In genomic region chr3:9861201-9861600, GRCh38 we compare ENCODE assay signal across 25 cellular contexts. TPM values are rescaled to one million over a fixed set of nuclear protein-coding genes. Genes with fewer than 3 reads are reported as not detected.
DNase-seq lines count a peak whose midpoint lies in the region; ATAC-seq and TF ChIP-seq lines count a peak whose summit lies in the region.
"Had no signal": no experiment of that assay in that cellular context is flagged by ENCODE, and none has a peak within 500 bp of the region (broad histone marks: within the 10 kb centered on the region; RNA-seq: fewer than 3 reads in every experiment).

No MANE protein-coding gene starts in this region.

- CTCF ChIA-PET in HEK293 (lab: Yijun Ruan, JAX): interaction anchor here (0.7 kb wide), 1 partner anchor 12 kb away, joined by 3 read pairs; no protein-coding TSS in a partner anchor
- CTCF ChIA-PET in activated CD4-positive, alpha-beta T cell treated with anti-CD3 and anti-CD28 coated beads, Interleukin-2, amount 10 ng/mL, durations not matched to agents 7 days and 5 days (lab: Charles Lee): interaction anchor here (0.5 to 1.1 kb wide), 2 partner anchors 32 to 107 kb away, joined by 3 to 7 read pairs; no protein-coding TSS in a partner anchor

- H3K27ac ChIP-seq in HEK293 (ENCODE audit: extremely low read depth, low read depth, low read length): no peak overlapping the region
- H3K27ac ChIP-seq in trophoblast cell (ENCODE audit: low read depth, low read length): no peak overlapping the region
- H3K27ac ChIP-seq: BLaER1, SJSA1 had no signal

- no peak overlapping the region for H3K27ac Mint-ChIP-seq in activated CD4-positive, alpha-beta T cell treated with anti-CD3 and anti-CD28 coated beads, Interleukin-2, amount 10 ng/mL, durations not matched to agents 7 days and 5 days

- H3K4me2 ChIP-seq in trophoblast cell (ENCODE audit: low read length): no peak overlapping the region
- H3K4me2 ChIP-seq: BLaER1 had no signal

- no CpG with 5 or more reads among the region's 4 CpGs for WGBS in trophoblast cell (ENCODE audit: extremely low coverage, insufficient coverage, insufficient read length)

- no peak overlapping the region for H3K4me3 Mint-ChIP-seq in activated CD4-positive, alpha-beta T cell treated with anti-CD3 and anti-CD28 coated beads, Interleukin-2, amount 10 ng/mL, durations not matched to agents 7 days and 5 days
- H3K4me3 Mint-ChIP-seq: CD4-positive, CD25-positive, alpha-beta regulatory T cell had no signal

- peak overlapping the region; percentile 32 for H4K8ac ChIP-seq in trophoblast cell (ENCODE audit: low read depth, low read length)

- H4K12ac ChIP-seq in trophoblast cell (ENCODE audit: low read depth, low read length): no peak overlapping the region

- H3K79me1 ChIP-seq in trophoblast cell (ENCODE audit: low read length): peaks cover 11% of the 10 kb centered on the region

- POLR2A ChIA-PET in HEK293 (lab: Yijun Ruan, JAX): no interaction called here
- POLR2A ChIA-PET in activated CD4-positive, alpha-beta T cell treated with anti-CD3 and anti-CD28 coated beads, Interleukin-2, amount 10 ng/mL, durations not matched to agents 7 days and 5 days (lab: Charles Lee): no interaction called here

- H2AK5ac ChIP-seq in trophoblast cell (ENCODE audit: low read length): no peak overlapping the region

- H3K36me3 ChIP-seq in HEK293 (ENCODE audit: control insufficient read depth in 2 of 2, insufficient read depth in 1 of 2, low read length in 2 of 2): no peaks in the 10 kb centered on the region
- H3K36me3 ChIP-seq in adipocyte (ENCODE audit: control insufficient read depth, insufficient read depth, low read length, severe bottlenecking): peaks cover 6% of the 10 kb centered on the region
- H3K36me3 ChIP-seq in trophoblast cell (ENCODE audit: control insufficient read depth in 1 of 2, insufficient read depth in 2 of 2, low read length in 2 of 2): no peaks in the 10 kb centered on the region
- H3K36me3 ChIP-seq: BLaER1, SJSA1 had no signal

- no peak overlapping the region for H2AFZ ChIP-seq in trophoblast cell (ENCODE audit: insufficient read depth, low read length, poor library complexity)

- peaks cover 4% of the 10 kb centered on the region for H3K4me1 Mint-ChIP-seq in activated CD4-positive, alpha-beta T cell treated with anti-CD3 and anti-CD28 coated beads, Interleukin-2, amount 10 ng/mL, durations not matched to agents 7 days and 5 days

- DNase-seq in ELF-1 (ENCODE audit: low read depth, low spot score) (peak; percentile 25), adipocyte (ENCODE audit: low read depth) (no peak), trophoblast cell (no peak)
- DNase-seq in stimulated activated naive CD4-positive, alpha-beta T cell (lab: John Stamatoyannopoulos, UW): no peak
- DNase-seq in activated CD4-positive, alpha-beta T cell treated with anti-CD3 and anti-CD28 coated beads, Interleukin-2, amount 10 ng/mL, durations not matched to agents 7 days and 5 days: no peak
- DNase-seq: CD4-positive, CD25-positive, alpha-beta regulatory T cell; Karpas-422; NCI-H1092 treated with DMSO at 0.1 percent for 48 hours; NCI-H1436 treated with DMSO at 0.1 percent for 48 hours; NCI-H187 treated with DMSO at 0.1 percent for 48 hours; NCI-H446 treated with DMSO at 0.1 percent for 48 hours; NCI-H526; NK-92 treated with Interleukin-12 subunit alpha and Interleukin-12 subunit beta, amount 100 ng/mL, for 24 hours; PC-3; Right ventricle myocardium superior had no signal

- H3K9me3 ChIP-seq in HEK293 (ENCODE audit: control insufficient read depth, insufficient read depth, low read depth, low read length) (no peaks in the 10 kb centered on the region), adipocyte (ENCODE audit: control insufficient read depth, low read length) (no peaks in the 10 kb centered on the region), trophoblast cell (ENCODE audit: insufficient read depth, low read depth, low read length) (no peaks in the 10 kb centered on the region)
- H3K9me3 ChIP-seq: BLaER1, SJSA1 had no signal

- TF ChIP-seq CTCF in HEK293 (tag by site-specific recombination; IDR thresholded peaks at IDR 0.05): no peak

- no peaks in the 10 kb centered on the region for H3K9me3 Mint-ChIP-seq in activated CD4-positive, alpha-beta T cell treated with anti-CD3 and anti-CD28 coated beads, Interleukin-2, amount 10 ng/mL, durations not matched to agents 7 days and 5 days
- H3K9me3 Mint-ChIP-seq: CD4-positive, CD25-positive, alpha-beta regulatory T cell had no signal

- ATAC-seq in HG03025 (IDR thresholded peaks at IDR 0.05; ENCODE audit: low FRiP score, unreplicated experiment): no peak
- no peak for ATAC-seq in GM21526 (IDR thresholded peaks at IDR 0.05; ENCODE audit: low FRiP score, unreplicated experiment)
- ATAC-seq: PC-3 had no signal

- H3K18ac ChIP-seq in trophoblast cell (ENCODE audit: low read length): no peak overlapping the region

- H3K36me3 Mint-ChIP-seq in activated CD4-positive, alpha-beta T cell treated with anti-CD3 and anti-CD28 coated beads, Interleukin-2, amount 10 ng/mL, durations not matched to agents 7 days and 5 days (ENCODE audit: low read depth): no peaks in the 10 kb centered on the region
- H3K36me3 Mint-ChIP-seq: CD4-positive, CD25-positive, alpha-beta regulatory T cell had no signal

- H3K27me3 ChIP-seq in adipocyte (replicated peaks; ENCODE audit: control insufficient read depth, insufficient read depth, low read length) (no peaks in the 10 kb centered on the region), trophoblast cell (ENCODE audit: insufficient read depth, low read length) (no peaks in the 10 kb centered on the region)
- H3K27me3 ChIP-seq: SJSA1 had no signal

- H2BK12ac ChIP-seq in trophoblast cell (ENCODE audit: low read length): no peak overlapping the region

- peaks cover 6% of the 10 kb centered on the region for H3K27me3 Mint-ChIP-seq in activated CD4-positive, alpha-beta T cell treated with anti-CD3 and anti-CD28 coated beads, Interleukin-2, amount 10 ng/mL, durations not matched to agents 7 days and 5 days

- no peak overlapping the region for H2BK5ac ChIP-seq in trophoblast cell (ENCODE audit: low read depth, low read length, poor library complexity)

- no peak overlapping the region for H3K23ac ChIP-seq in trophoblast cell (ENCODE audit: low read length)

- H4K91ac ChIP-seq in trophoblast cell (ENCODE audit: low read depth, low read length): peak overlapping the region; percentile 22

- H3K4me1 ChIP-seq in HEK293 (ENCODE audit: control insufficient read depth, insufficient read depth, low read length) (peaks cover 7% of the 10 kb centered on the region; the same call in 1 of the 2 replicates), adipocyte (ENCODE audit: control insufficient read depth, insufficient read depth, low read length) (peaks cover 55% of the 10 kb centered on the region), trophoblast cell (ENCODE audit: control insufficient read depth in 1 of 2, insufficient read depth in 2 of 2, low read length in 2 of 2) (peaks cover 7 to 11% of the 10 kb centered on the region in 2 experiments)
- H3K4me1 ChIP-seq: SJSA1 had no signal

- H3K79me2 ChIP-seq in trophoblast cell (ENCODE audit: control insufficient read depth, insufficient read depth, low read length, poor library complexity): peaks cover 2% of the 10 kb centered on the region

- H3K9ac ChIP-seq in adipocyte (ENCODE audit: low read length) (peak overlapping the region; percentile 86), trophoblast cell (ENCODE audit: low read length) (no peak overlapping the region)
- H3K9ac ChIP-seq: BLaER1 had no signal

- no peak overlapping the region for H2BK120ac ChIP-seq in trophoblast cell (ENCODE audit: insufficient read depth, low read length, poor library complexity)

- H3K14ac ChIP-seq in trophoblast cell (ENCODE audit: low read length): no peak overlapping the region

- H3K4me3 ChIP-seq in HEK293 (ENCODE audit: low read depth, low read length): no peak overlapping the region
- no peak overlapping the region for H3K4me3 ChIP-seq in adipocyte (ENCODE audit: low read length)
- H3K4me3 ChIP-seq in trophoblast cell (ENCODE audit: low read depth, low read length): no peak overlapping the region
- H3K4me3 ChIP-seq: BLaER1, SJSA1 had no signal

- no peak overlapping the region for H3K4ac ChIP-seq in trophoblast cell (ENCODE audit: low read depth, low read length)

TF ChIP-seq in HEK293, 187 proteins besides CTCF, POLR2A, EP300 and RAD21 (continues in another document):
- TF ChIP-seq ZNF76 (tag by site-specific recombination; IDR thresholded peaks at IDR 0.05; ENCODE audit: borderline replicate concordance, low read depth): no peak

RNA-seq across cellular contexts. Expression of gene RPUSD3, which starts 17.4 kb away (rescaled TPM):
- polyA plus RNA-seq in trophoblast cell (2013): 40.2 and 42.5 TPM in 2 replicates
- total RNA-seq in activated CD4-positive, alpha-beta T cell treated with anti-CD3 and anti-CD28 coated beads, Interleukin-2, amount 10 ng/mL, durations not matched to agents 7 days and 5 days: 10 to 100 TPM; 49.8 to 49.9 TPM

RNA-seq across cellular contexts. Expression of gene CIDEC, which starts 18.9 kb away (rescaled TPM):
- 0.11 TPM in 2 replicates for polyA plus RNA-seq in trophoblast cell (2013)
- total RNA-seq in activated CD4-positive, alpha-beta T cell treated with anti-CD3 and anti-CD28 coated beads, Interleukin-2, amount 10 ng/mL, durations not matched to agents 7 days and 5 days: not detected
- total RNA-seq: CD4-positive, CD25-positive, alpha-beta regulatory T cell; G401; H1; M059J; PC-3; RPMI7951; SJSA1 had no signal
- polyA plus RNA-seq: AG04450; CD4-positive, CD25-positive, alpha-beta regulatory T cell; H1 had no signal

RNA-seq across cellular contexts. Expression of gene JAGN1, which starts 29.2 kb away (rescaled TPM):
- 19.5 and 20.3 TPM in 2 replicates for polyA plus RNA-seq in trophoblast cell (2013)
- 10 to 100 TPM; 29.6 to 30.6 TPM for total RNA-seq in activated CD4-positive, alpha-beta T cell treated with anti-CD3 and anti-CD28 coated beads, Interleukin-2, amount 10 ng/mL, durations not matched to agents 7 days and 5 days

RNA-seq across cellular contexts. Expression of gene IL17RE, which starts 41.4 kb away (rescaled TPM):
- 5.2 and 5.9 TPM in 2 replicates for polyA plus RNA-seq in trophoblast cell (2013)
- total RNA-seq in activated CD4-positive, alpha-beta T cell treated with anti-CD3 and anti-CD28 coated beads, Interleukin-2, amount 10 ng/mL, durations not matched to agents 7 days and 5 days: 1 to 10 TPM; 1.5 to 2.7 TPM
- total RNA-seq: RPMI7951 had no signal

RNA-seq across cellular contexts. Expression of gene TTLL3, which starts 51.1 kb away (rescaled TPM):
- 11.9 and 12.1 TPM in 2 replicates for polyA plus RNA-seq in trophoblast cell (2013)
- total RNA-seq in activated CD4-positive, alpha-beta T cell treated with anti-CD3 and anti-CD28 coated beads, Interleukin-2, amount 10 ng/mL, durations not matched to agents 7 days and 5 days: 10 to 100 TPM; 51.1 to 55.3 TPM
